Comparison of ENCODE assay signal across 1 cellular context in genomic region chr10:101065479-101066145, GRCh38.
TF ChIP-seq lines count a peak whose summit lies in the region.

No MANE protein-coding gene starts in this region.

TF ChIP-seq in K562, 482 proteins besides CTCF, POLR2A, EP300 and RAD21 (continues in another document):
- TF ChIP-seq ZNF57 (CRISPR knock-in tag; IDR thresholded peaks at IDR 0.05) = no peak
- TF ChIP-seq RBM15 (IDR thresholded peaks at IDR 0.05; ENCODE audit: insufficient read depth, low read length) = no peak
- TF ChIP-seq ZNF212 (CRISPR knock-in tag; IDR thresholded peaks at IDR 0.05) = no peak
- TF ChIP-seq SP1 (CRISPR knock-in tag; IDR thresholded peaks at IDR 0.05) = no peak
- TF ChIP-seq ZNF347 (CRISPR knock-in tag; IDR thresholded peaks at IDR 0.05; ENCODE audit: low read depth) = no peak
- no peak for TF ChIP-seq MBD2 (IDR thresholded peaks at IDR 0.05; ENCODE audit: borderline replicate concordance, low read depth)
- no peak for TF ChIP-seq GABPB1 (CRISPR knock-in tag; IDR thresholded peaks at IDR 0.05)
- TF ChIP-seq MAZ (CRISPR knock-in tag; conservative IDR thresholded peaks at IDR 0.05 in 1 of 2, IDR thresholded peaks at IDR 0.05 in 1 of 2) = no peak
- TF ChIP-seq HDAC8 (tag; IDR thresholded peaks at IDR 0.05) = no peak
- TF ChIP-seq DACH1 (IDR thresholded peaks at IDR 0.05; ENCODE audit: partially characterized antibody) = no peak
- no peak for TF ChIP-seq RERE (CRISPR knock-in tag; IDR thresholded peaks at IDR 0.05; ENCODE audit: borderline replicate concordance)
- no peak for TF ChIP-seq IRF2 (CRISPR knock-in tag; IDR thresholded peaks at IDR 0.05)
- peak; percentile 82 for TF ChIP-seq MGA (IDR thresholded peaks at IDR 0.05)
- TF ChIP-seq MCM7 (IDR thresholded peaks at IDR 0.05) = no peak
- TF ChIP-seq JUND (IDR thresholded peaks at IDR 0.05; ENCODE audit: borderline replicate concordance, low read depth, low read length) = no peak
- TF ChIP-seq JUND (tag; IDR thresholded peaks at IDR 0.05; ENCODE audit: borderline replicate concordance, low read depth, low read length) = no peak
- no peak for TF ChIP-seq ZNF589 (CRISPR knock-in tag; IDR thresholded peaks at IDR 0.05; ENCODE audit: low read depth)
- no peak for TF ChIP-seq ETV1 (tag; conservative IDR thresholded peaks at IDR 0.05; ENCODE audit: low read depth)
- 0 out of 2 replicates have a peak, but pooled peaks have one; percentile 36 for TF ChIP-seq ZNF644 (tag; IDR thresholded peaks at IDR 0.05; ENCODE audit: low read depth)
- TF ChIP-seq MAX (CRISPR knock-in tag; IDR thresholded peaks at IDR 0.05) = no peak
- TF ChIP-seq ZNF609 (CRISPR knock-in tag; IDR thresholded peaks at IDR 0.05; ENCODE audit: borderline replicate concordance) = no peak
- no peak for TF ChIP-seq ARID3A (IDR thresholded peaks at IDR 0.05; ENCODE audit: borderline replicate concordance, low read depth, low read length)
- no peak for TF ChIP-seq EHMT2 (IDR thresholded peaks at IDR 0.05)
- no peak for TF ChIP-seq U2AF2 (optimal IDR thresholded peaks at IDR 0.05; ENCODE audit: low read depth, low read length)
- TF ChIP-seq HNRNPLL (IDR thresholded peaks at IDR 0.05; ENCODE audit: low read depth, low read length, poor library complexity, severe bottlenecking) = no peak
- TF ChIP-seq ZNF124 (CRISPR knock-in tag; IDR thresholded peaks at IDR 0.05) = no peak
- no peak for TF ChIP-seq CBFA2T3 (IDR thresholded peaks at IDR 0.05)
- TF ChIP-seq SRSF7 (optimal IDR thresholded peaks at IDR 0.05; ENCODE audit: low read depth, low read length) = no peak
- TF ChIP-seq CEBPG (CRISPR knock-in tag; IDR thresholded peaks at IDR 0.05) = no peak
- TF ChIP-seq CEBPG (tag; conservative IDR thresholded peaks at IDR 0.05 in 1 of 2, IDR thresholded peaks at IDR 0.05 in 1 of 2) = no peak
- TF ChIP-seq HEY1 (CRISPR knock-in tag; IDR thresholded peaks at IDR 0.05; ENCODE audit: borderline replicate concordance) = no peak
- no peak for TF ChIP-seq ZNF143 (CRISPR knock-in tag; IDR thresholded peaks at IDR 0.05)
- TF ChIP-seq ZNF75A (CRISPR knock-in tag; IDR thresholded peaks at IDR 0.05) = no peak
- no peak for TF ChIP-seq TAF15 (IDR thresholded peaks at IDR 0.05; ENCODE audit: low read depth, low read length)
- TF ChIP-seq LEF1 (IDR thresholded peaks at IDR 0.05) = no peak
- TF ChIP-seq ADNP (tag; IDR thresholded peaks at IDR 0.05) = no peak
- TF ChIP-seq NR1H2 (CRISPR knock-in tag; IDR thresholded peaks at IDR 0.05) = no peak
